28 cellular contexts compared by ENCODE assay signal in the genomic region with DNA sequence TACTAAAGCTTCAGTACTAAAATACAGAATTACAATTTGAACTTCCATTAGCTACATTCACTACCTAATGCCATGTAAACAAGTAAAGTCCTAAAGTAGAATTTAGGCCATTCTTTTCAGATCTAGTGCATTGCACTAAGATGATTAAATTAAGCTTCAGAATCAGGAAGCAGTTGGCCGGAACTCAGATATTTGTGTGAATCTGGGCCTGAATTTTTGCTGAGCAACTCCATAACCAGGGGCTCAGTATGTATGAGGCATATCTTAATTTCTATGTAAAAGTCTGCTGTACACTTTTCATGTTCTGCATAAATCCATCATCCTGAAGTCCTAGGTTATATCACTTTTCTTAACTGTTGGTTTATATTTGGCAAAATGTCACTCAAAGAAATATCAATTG.
"Had no signal": no experiment of that assay in that cellular context is flagged by ENCODE, and none has a peak within 500 bp of the region (broad histone marks: within the 10 kb centered on the region; RNA-seq: fewer than 3 reads in every experiment).

No MANE protein-coding gene starts in this region.

- H3K27me3 ChIP-seq: body of pancreas, colonic mucosa, ovary, stomach, tibial artery had no signal

- H3K4me1 ChIP-seq: colonic mucosa, prostate gland had no signal

- H3K4me3 ChIP-seq: body of pancreas, colonic mucosa, dorsolateral prefrontal cortex, ovary, prostate gland, stomach, tibial artery had no signal

- H3K36me3 ChIP-seq: colonic mucosa, ovary, prostate gland, stomach, tibial artery, WERI-Rb-1 had no signal

- H3K9me3 ChIP-seq: body of pancreas, colonic mucosa, ovary, prostate gland, stomach, tibial artery had no signal

- DNase-seq: activated CD4-positive, alpha-beta T cell treated with anti-CD3 and anti-CD28 coated beads for 48 hours; activated CD4-positive, alpha-beta T cell treated with anti-CD3 and anti-CD28 coated beads, Interleukin-2, amount 50 U/mL, for 48 hours; activated CD8-positive, alpha-beta memory T cell treated with anti-CD3 and anti-CD28 coated beads for 24 hours; activated naive CD8-positive, alpha-beta T cell treated with anti-CD3 and anti-CD28 coated beads, Interleukin-2, amount 50 U/mL, for 24 hours; activated T-cell treated with anti-CD3 and anti-CD28 coated beads, Interleukin-2, amount 50 U/mL, for 24 hours; body of pancreas; cerebellar nuclear complex; colonic mucosa; dorsolateral prefrontal cortex; effector memory CD8-positive, alpha-beta T cell; foreskin melanocyte; hippocampal formation; immature natural killer cell; kidney; left colon; midbrain; naive thymus-derived CD4-positive, alpha-beta T cell; ovary; stimulated activated CD4-positive, alpha-beta T cell treated with anti-CD3 and anti-CD28 coated beads, Interleukin-15, amount 100 ng/mL, for 24 hours; stimulated activated CD4-positive, alpha-beta T cell treated with anti-CD3 and anti-CD28 coated beads, Interleukin-2, amount 100 ng/mL, for 24 hours; stimulated activated naive B cell treated with anti-CD40 and anti-IgM and Interleukin-4, amounts not matched to agents 10 μg/mL and 1 μg/mL and 100 μg/mL, for 72 hours; stomach; SW 1271; T-helper 9 cell; tibial artery; WERI-Rb-1 had no signal

- H3K27ac ChIP-seq: body of pancreas, colonic mucosa, dorsolateral prefrontal cortex, ovary, prostate gland, WERI-Rb-1 had no signal

- ATAC-seq: activated CD4-positive, CD25-positive, alpha-beta regulatory T cell treated with anti-CD3 and anti-CD28 coated beads, Interleukin-2, amount 50 U/mL, for 24 hours; activated naive CD8-positive, alpha-beta T cell treated with anti-CD3 and anti-CD28 coated beads, Interleukin-2, amount 50 U/mL, for 24 hours; body of pancreas; effector memory CD8-positive, alpha-beta T cell; left colon; naive thymus-derived CD4-positive, alpha-beta T cell; stimulated activated naive B cell treated with anti-CD40 and anti-IgM and Interleukin-4, amounts not matched to agents 10 μg/mL and 1 μg/mL and 100 μg/mL, for 72 hours had no signal
